Comparison of ENCODE assay signal across 22 cellular contexts in the genomic region with DNA sequence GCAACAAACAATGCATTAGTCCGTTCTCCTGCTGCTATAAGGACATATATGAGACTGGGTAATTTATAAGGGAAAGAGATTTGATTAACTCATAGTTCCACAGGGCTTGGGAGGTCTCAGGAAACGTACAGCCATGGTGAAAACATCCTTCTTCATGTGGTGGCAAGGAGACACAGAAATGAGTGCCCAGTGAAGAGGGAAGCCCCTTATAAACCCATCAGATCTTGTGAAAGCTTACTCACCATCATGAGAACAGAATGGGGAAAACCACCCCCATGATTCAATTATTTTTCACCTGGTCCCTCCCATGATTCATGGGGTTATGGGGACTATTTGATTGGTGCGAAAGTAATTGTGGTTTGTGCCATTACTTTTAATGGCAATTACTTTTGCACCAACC.
DNase-seq lines count a peak whose midpoint lies in the region; ATAC-seq and TF ChIP-seq lines count a peak whose summit lies in the region.
"Had no signal": no experiment of that assay in that cellular context is flagged by ENCODE, and none has a peak within 500 bp of the region (broad histone marks: within the 10 kb centered on the region; RNA-seq: fewer than 3 reads in every experiment).

No MANE protein-coding gene starts in this region.

- H3K9me3 ChIP-seq in osteoblast (ENCODE audit: low read depth, low read length), result no peaks in the 10 kb centered on the region
- H3K9me3 ChIP-seq: BE2C, BLaER1 had no signal

- no peak overlapping the region for H3K4me3 ChIP-seq in osteoblast (ENCODE audit: insufficient read depth, low read length)
- H3K4me3 ChIP-seq: BLaER1 had no signal

- H3K27ac ChIP-seq in osteoblast (ENCODE audit: low read depth, low read length), result no peak overlapping the region
- H3K27ac ChIP-seq: BLaER1 had no signal

- no peak for TF ChIP-seq CTCF in osteoblast (IDR thresholded peaks at IDR 0.05; ENCODE audit: extremely low read depth, low read depth, low read length)
- no peak for TF ChIP-seq CTCF in GM20000 (IDR thresholded peaks at IDR 0.05; ENCODE audit: extremely low read depth, missing control alignments)

- no peaks in the 10 kb centered on the region for H4K20me1 ChIP-seq in osteoblast (ENCODE audit: insufficient read depth, low read length)
- H4K20me1 ChIP-seq: BLaER1 had no signal

- peak; percentile 27 for ATAC-seq in GM18520 (IDR thresholded peaks at IDR 0.05; ENCODE audit: unreplicated experiment)
- peak; percentile 53 for ATAC-seq in GM18907 (IDR thresholded peaks at IDR 0.05; ENCODE audit: unreplicated experiment)

- no peak overlapping the region for H3K4me2 ChIP-seq in osteoblast (ENCODE audit: insufficient read depth, low read length)
- H3K4me2 ChIP-seq: BLaER1 had no signal

- no peak overlapping the region for H2AFZ ChIP-seq in osteoblast (ENCODE audit: low read length)

- H3K27me3 ChIP-seq in osteoblast (ENCODE audit: insufficient read depth, low read length), result no peaks in the 10 kb centered on the region
- H3K27me3 ChIP-seq: BE2C, BLaER1 had no signal

- peak; percentile 8 for DNase-seq in osteoblast (ENCODE audit: insufficient read length, low spot score, missing footprints)
- DNase-seq in GM20000 (ENCODE audit: low spot score), result no peak
- no peak for DNase-seq in NCI-H69 (lab: John Stamatoyannopoulos, UW)
- no peak for DNase-seq in kidney glomerular epithelial cell (lab: John Stamatoyannopoulos, UW)
- DNase-seq: 8988T; ACHN; BE2C; C1 segment of cervical spinal cord; CD4-positive, alpha-beta memory T cell; CD4-positive, CD25-positive, alpha-beta regulatory T cell; CD8-positive, alpha-beta memory T cell; COR-L47; DMS 273 treated with DMSO at 0.1 percent for 48 hours; DMS153; DMS53; DMS79; DND-41; EL; GDM1 had no signal

- H3K79me2 ChIP-seq in osteoblast (ENCODE audit: insufficient read depth, low read length), result no peaks in the 10 kb centered on the region

- no peaks in the 10 kb centered on the region for H3K4me1 ChIP-seq in osteoblast (ENCODE audit: insufficient read depth, low read length)
- H3K4me1 ChIP-seq: BE2C, BLaER1 had no signal

- no peaks in the 10 kb centered on the region for H3K36me3 ChIP-seq in osteoblast (ENCODE audit: insufficient read depth, low read length)
- H3K36me3 ChIP-seq: BE2C, BLaER1 had no signal
